1 cellular context compared by ENCODE assay signal in genomic region chr10:86969421-86970041, GRCh38.
TF ChIP-seq lines count a peak whose summit lies in the region.

No MANE protein-coding gene starts in this region.

TF ChIP-seq in WTC11, 78 proteins besides CTCF, POLR2A, EP300 and RAD21 (continued from another document):
- TF ChIP-seq CREB1 (CRISPR knock-in tag; IDR thresholded peaks at IDR 0.05), result no peak
